Comparison of ENCODE assay signal across 33 cellular contexts in the genomic region with DNA sequence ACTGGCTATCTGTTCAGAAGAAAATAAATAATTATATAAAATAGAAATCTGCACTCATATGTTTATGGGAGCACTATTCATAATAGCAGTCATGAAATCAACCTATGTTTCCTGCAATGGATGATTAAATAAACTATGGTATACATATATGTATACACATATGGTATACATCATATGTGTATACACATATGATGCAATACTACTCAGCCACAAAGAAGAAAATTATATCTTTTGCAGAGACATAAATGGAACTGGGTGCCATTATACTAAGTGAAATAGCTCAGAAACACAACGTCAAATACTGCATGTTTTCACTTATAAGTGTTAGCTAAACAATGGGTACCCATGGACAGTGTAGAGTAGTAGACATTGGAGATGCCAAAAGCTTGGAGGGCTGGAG.
"Had no signal": no experiment of that assay in that cellular context is flagged by ENCODE, and none has a peak within 500 bp of the region (broad histone marks: within the 10 kb centered on the region; RNA-seq: fewer than 3 reads in every experiment).

No MANE protein-coding gene starts in this region.

- ATAC-seq: activated naive CD4-positive, alpha-beta T cell treated with anti-CD3 and anti-CD28 coated beads, Interleukin-2, amount 50 U/mL, for 72 hours; activated naive CD8-positive, alpha-beta T cell treated with anti-CD3 and anti-CD28 coated beads, Interleukin-2, amount 50 U/mL, for 24 hours; activated T-cell treated with anti-CD3 and anti-CD28 coated beads, Interleukin-2, amount 50 U/mL, for 4 hours; activated T-cell treated with anti-CD3 and anti-CD28 coated beads, Interleukin-2, amount 50 U/mL, for 72 hours; activated T-helper 17 cell treated with anti-CD3 and anti-CD28 coated beads, Interleukin-2, amount 50 U/mL, for 72 hours; body of pancreas had no signal

- H3K36me3 ChIP-seq: adrenal gland, ascending aorta, brain microvascular endothelial cell, breast epithelium, cardiac muscle cell had no signal

- H3K9me3 ChIP-seq: adrenal gland, ascending aorta, body of pancreas, breast epithelium had no signal

- FAIRE-seq: astrocyte, bronchial epithelial cell had no signal

- H3K27ac ChIP-seq: adrenal gland, ascending aorta, body of pancreas, brain microvascular endothelial cell, breast epithelium, cardiac muscle cell had no signal

- H3K27me3 ChIP-seq: adrenal gland, ascending aorta, body of pancreas, brain microvascular endothelial cell, breast epithelium, cardiac muscle cell had no signal

- H3K4me3 ChIP-seq: adrenal gland, ascending aorta, body of pancreas, breast epithelium, cardiac muscle cell had no signal

- DNase-seq: activated effector memory CD4-positive, alpha-beta T cell treated with anti-CD3 and anti-CD28 coated beads, Interleukin-2, amount 50 U/mL, for 16 hours; activated effector memory CD4-positive, alpha-beta T cell treated with Interleukin-2 at 50 U/mL for 16 hours; activated gamma-delta T cell; activated gamma-delta T cell treated with Interleukin-2 at 50 U/mL for 16 hours; activated naive CD4-positive, alpha-beta T cell; activated naive CD4-positive, alpha-beta T cell treated with anti-CD3 and anti-CD28 coated beads for 36 hours; activated naive CD4-positive, alpha-beta T cell treated with anti-CD3 and anti-CD28 coated beads, Interleukin-2, amount 10 ng/mL, durations not matched to agents 7 days and 5 days; activated naive CD4-positive, alpha-beta T cell treated with anti-CD3 and anti-CD28 coated beads, Interleukin-2, amount 50 U/mL, for 16 hours; activated naive CD4-positive, alpha-beta T cell treated with Interleukin-2 at 50 U/mL for 16 hours; activated naive CD8-positive, alpha-beta T cell treated with anti-CD3 and anti-CD28 coated beads for 36 hours; activated naive CD8-positive, alpha-beta T cell treated with anti-CD3 and anti-CD28 coated beads, Interleukin-2, amount 10 ng/mL, durations not matched to agents 7 days and 5 days; activated naive CD8-positive, alpha-beta T cell treated with anti-CD3 and anti-CD28 coated beads, Interleukin-2, amount 50 U/mL, for 24 hours; activated T-cell treated with anti-CD3 and anti-CD28 coated beads, Interleukin-2, amount 50 U/mL, for 24 hours; activated T-cell treated with anti-CD3 and anti-CD28 coated beads, Interleukin-2, amount 50 U/mL, for 4 hours; activated T-cell treated with anti-CD3 and anti-CD28 coated beads, Interleukin-2, amount 50 U/mL, for 48 hours; activated T-cell treated with anti-CD3 and anti-CD28 coated beads, Interleukin-2, amount 50 U/mL, for 72 hours; adrenal gland; amniotic stem cell; amygdala; anterior cingulate cortex; aorta; body of pancreas; brain microvascular endothelial cell; caudate nucleus; central memory CD4-positive, alpha-beta T cell; cerebellar nuclear complex had no signal

- H3K4me1 ChIP-seq: adrenal gland, ascending aorta, body of pancreas, breast epithelium had no signal
